ENCODE assay signal across 23 cellular contexts in the genomic region with DNA sequence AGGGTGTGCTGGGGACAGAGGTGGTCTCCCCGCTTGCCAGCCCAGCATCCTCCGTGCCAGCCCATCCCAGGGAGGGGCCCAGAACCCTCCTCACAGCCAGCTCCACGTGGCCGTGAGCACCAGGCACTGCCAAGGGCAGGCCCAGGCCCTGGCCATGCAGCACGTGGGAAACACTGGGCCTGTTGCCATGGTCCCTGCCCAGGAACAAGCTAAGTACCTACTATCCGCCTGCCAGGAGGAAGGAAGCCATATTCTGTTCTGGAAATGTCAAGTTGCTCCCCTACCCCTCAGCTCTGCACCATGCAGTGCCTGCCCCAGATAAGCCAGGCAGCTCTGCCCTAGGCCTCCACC.
DNase-seq lines count a peak whose midpoint lies in the region; ATAC-seq and TF ChIP-seq lines count a peak whose summit lies in the region.
"Had no signal": no experiment of that assay in that cellular context is flagged by ENCODE, and none has a peak within 500 bp of the region (broad histone marks: within the 10 kb centered on the region; RNA-seq: fewer than 3 reads in every experiment).

No MANE protein-coding gene starts in this region.

- H3K27ac ChIP-seq in coronary artery: no peak overlapping the region
- H3K27ac ChIP-seq in gastrocnemius medialis: no peak overlapping the region
- H3K27ac ChIP-seq: sigmoid colon had no signal

- H3K4me3 Mint-ChIP-seq in HFFc6: no peak overlapping the region
- H3K4me3 Mint-ChIP-seq: activated CD8-positive, alpha-beta T cell treated with anti-CD3 and anti-CD28 coated beads for 36 hours; CD14-positive monocyte; memory B cell; neural crest cell; stimulated activated naive B cell treated with anti-CD40 and anti-IgM and Interleukin-4, amounts not matched to agents 10 μg/mL and 1 μg/mL and 100 μg/mL, for 72 hours had no signal

- no peaks in the 10 kb centered on the region for H3K27me3 ChIP-seq in gastrocnemius medialis
- H3K27me3 ChIP-seq: sigmoid colon had no signal

- intact Hi-C loops in left ventricle myocardium superior (cut with micrococcal nuclease): no loop called here
- intact Hi-C loops in gastrocnemius medialis (cut with DNase I; ENCODE audit: low total_unique reads): no loop called here

- no peaks in the 10 kb centered on the region for H3K9me3 ChIP-seq in gastrocnemius medialis

- no peak for TF ChIP-seq CTCF in GM13977 (IDR thresholded peaks at IDR 0.05; ENCODE audit: extremely low read depth, insufficient read depth, missing control alignments)
- no peak for TF ChIP-seq CTCF in coronary artery (IDR thresholded peaks at IDR 0.05)
- TF ChIP-seq CTCF in gastrocnemius medialis (IDR thresholded peaks at IDR 0.05 in 4 of 5, conservative IDR thresholded peaks at IDR 0.05 in 1 of 5): no peak
- no peak for TF ChIP-seq CTCF in HFFc6 (IDR thresholded peaks at IDR 0.05)

- peaks cover 23% of the 10 kb centered on the region for H3K4me1 Mint-ChIP-seq in HFFc6 (ENCODE audit: low read depth)
- H3K4me1 Mint-ChIP-seq: CD14-positive monocyte; memory B cell; neural crest cell; stimulated activated naive B cell treated with anti-CD40 and anti-IgM and Interleukin-4, amounts not matched to agents 10 μg/mL and 1 μg/mL and 100 μg/mL, for 72 hours had no signal

- peaks cover 0 to 3% of the 10 kb centered on the region in 2 donors for H3K4me1 ChIP-seq in gastrocnemius medialis
- H3K4me1 ChIP-seq: sigmoid colon had no signal

- peaks cover 13% of the 10 kb centered on the region for H3K27me3 Mint-ChIP-seq in HFFc6 (ENCODE audit: insufficient read depth)

- H3K36me3 ChIP-seq in gastrocnemius medialis: no peaks in the 10 kb centered on the region
- H3K36me3 ChIP-seq: sigmoid colon had no signal

- peak; percentile 7 for DNase-seq in GM13977 (ENCODE audit: low spot score)
- DNase-seq in coronary artery (ENCODE audit: low spot score): peak; percentile 54
- peak; percentile 83 for DNase-seq in left ventricle myocardium superior
- DNase-seq in gastrocnemius medialis: peak; percentile 59 to 67
- no peak for DNase-seq in HFFc6
- DNase-seq in NCI-H2196 (lab: John Stamatoyannopoulos, UW; ENCODE audit: unreplicated experiment): no peak
- DNase-seq in central memory CD4-positive, alpha-beta T cell: no peak
- DNase-seq: activated CD4-positive, CD25-positive, alpha-beta regulatory T cell treated with anti-CD3 and anti-CD28 coated beads, Interleukin-2, amount 50 U/mL, for 72 hours; activated CD8-positive, alpha-beta T cell treated with anti-CD3 and anti-CD28 coated beads for 36 hours; activated effector memory CD4-positive, alpha-beta T cell treated with anti-CD3 and anti-CD28 coated beads, Interleukin-2, amount 50 U/mL, for 16 hours; activated T-cell treated with anti-CD3 and anti-CD28 coated beads, Interleukin-2, amount 50 U/mL, for 1 hour; effector CD8-positive, alpha-beta T cell; KBM-7; MM.1S; NCI-H2081; NCI-H774; sigmoid colon; stimulated activated CD4-positive, alpha-beta T cell treated with anti-CD3 and anti-CD28 coated beads, Interleukin-4, amount 100 ng/mL, for 4 hours; stimulated activated naive B cell treated with anti-CD40 and anti-IgM and Interleukin-4, amounts not matched to agents 10 μg/mL and 1 μg/mL and 100 μg/mL, for 72 hours had no signal

- H3K9me3 Mint-ChIP-seq in HFFc6: peaks cover 30% of the 10 kb centered on the region
- H3K9me3 Mint-ChIP-seq: activated CD8-positive, alpha-beta T cell treated with anti-CD3 and anti-CD28 coated beads for 36 hours; memory B cell; neural crest cell had no signal

- in situ Hi-C loops in GM13977 (cut with MboI; ENCODE audit: low pct_unique_long_range_greater_than_20kb, low sequenced_read_pairs, unreplicated experiment): no loop called here
- in situ Hi-C loops in gastrocnemius medialis (cut with MboI; ENCODE audit: low sequenced_read_pairs in 4 of 4): no loop called here

- H3K36me3 Mint-ChIP-seq in HFFc6 (ENCODE audit: low read depth): peaks cover 40% of the 10 kb centered on the region
- H3K36me3 Mint-ChIP-seq: CD14-positive monocyte; memory B cell; stimulated activated naive B cell treated with anti-CD40 and anti-IgM and Interleukin-4, amounts not matched to agents 10 μg/mL and 1 μg/mL and 100 μg/mL, for 72 hours had no signal

- TF ChIP-seq POLR2A in gastrocnemius medialis (IDR thresholded peaks at IDR 0.05): no peak

- ATAC-seq in left ventricle myocardium superior: peak; percentile 97
- ATAC-seq in gastrocnemius medialis: peak; percentile 64 to 69
- ATAC-seq in GM21576 (IDR thresholded peaks at IDR 0.05; ENCODE audit: unreplicated experiment): no peak
- ATAC-seq: activated CD8-positive, alpha-beta T cell treated with anti-CD3 and anti-CD28 coated beads for 36 hours; stimulated activated naive B cell treated with anti-CD40 and anti-IgM and Interleukin-4, amounts not matched to agents 10 μg/mL and 1 μg/mL and 100 μg/mL, for 72 hours had no signal

- H3K4me3 ChIP-seq in coronary artery (no peak overlapping the region), gastrocnemius medialis (no peak overlapping the region)
- H3K4me3 ChIP-seq: sigmoid colon had no signal

- no peak overlapping the region for H3K27ac Mint-ChIP-seq in HFFc6
- H3K27ac Mint-ChIP-seq: activated CD8-positive, alpha-beta T cell treated with anti-CD3 and anti-CD28 coated beads for 36 hours; memory B cell; stimulated activated naive B cell treated with anti-CD40 and anti-IgM and Interleukin-4, amounts not matched to agents 10 μg/mL and 1 μg/mL and 100 μg/mL, for 72 hours had no signal

Comparison
In these comparisons a context has a peak if more than half of its experiments do, and no peak if none do; other contexts are left out.
1. DNase-seq: peak in GM13977 (single experiment), coronary artery (single experiment), left ventricle myocardium superior (single experiment) and gastrocnemius medialis (2 of 2); none in HFFc6 (single experiment), NCI-H2196 (single experiment) and central memory CD4-positive, alpha-beta T cell (single experiment).